ENCODE assay signal across 9 cellular contexts in genomic region chr22:21032037-21032842, GRCh38. TPM values are rescaled to one million over a fixed set of nuclear protein-coding genes. Genes with fewer than 3 reads are reported as not detected.
A peak's percentile ranks its signal among the peaks of the same experiment; 100 is the strongest.
DNase-seq lines count a peak whose midpoint lies in the region; ATAC-seq and TF ChIP-seq lines count a peak whose summit lies in the region.
"Had no signal": no experiment of that assay in that cellular context is flagged by ENCODE, and none has a peak within 500 bp of the region (broad histone marks: within the 10 kb centered on the region; RNA-seq: fewer than 3 reads in every experiment).

A gene with protein sequence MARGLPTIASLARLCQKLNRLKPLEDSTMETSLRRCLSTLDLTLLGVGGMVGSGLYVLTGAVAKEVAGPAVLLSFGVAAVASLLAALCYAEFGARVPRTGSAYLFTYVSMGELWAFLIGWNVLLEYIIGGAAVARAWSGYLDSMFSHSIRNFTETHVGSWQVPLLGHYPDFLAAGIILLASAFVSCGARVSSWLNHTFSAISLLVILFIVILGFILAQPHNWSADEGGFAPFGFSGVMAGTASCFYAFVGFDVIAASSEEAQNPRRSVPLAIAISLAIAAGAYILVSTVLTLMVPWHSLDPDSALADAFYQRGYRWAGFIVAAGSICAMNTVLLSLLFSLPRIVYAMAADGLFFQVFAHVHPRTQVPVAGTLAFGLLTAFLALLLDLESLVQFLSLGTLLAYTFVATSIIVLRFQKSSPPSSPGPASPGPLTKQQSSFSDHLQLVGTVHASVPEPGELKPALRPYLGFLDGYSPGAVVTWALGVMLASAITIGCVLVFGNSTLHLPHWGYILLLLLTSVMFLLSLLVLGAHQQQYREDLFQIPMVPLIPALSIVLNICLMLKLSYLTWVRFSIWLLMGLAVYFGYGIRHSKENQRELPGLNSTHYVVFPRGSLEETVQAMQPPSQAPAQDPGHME (minus strand): TSS chr22:21032561. CDS start chr22:21031812, 749 bp downstream.

- H3K36me3 ChIP-seq in Caco-2 (ENCODE audit: control insufficient read depth, insufficient read depth, low read length) (no peaks in the 10 kb centered on the region), heart left ventricle (no peaks in the 10 kb centered on the region)

- TF ChIP-seq POLR2A in heart left ventricle (IDR thresholded peaks at IDR 0.05) (no peak), GM18505 (IDR thresholded peaks at IDR 0.05; ENCODE audit: borderline replicate concordance, extremely low read depth, insufficient read depth, insufficient read length) (no peak)

- H3K27me3 Mint-ChIP-seq in Caco-2 (ENCODE audit: insufficient read depth, unreplicated experiment) (no peaks in the 10 kb centered on the region), progenitor cell of endocrine pancreas (peaks cover 35% of the 10 kb centered on the region)
- H3K27me3 Mint-ChIP-seq in activated CD8-positive, alpha-beta memory T cell treated with anti-CD3 and anti-CD28 coated beads, Interleukin-2, amount 10 ng/mL, durations not matched to agents 7 days and 5 days, result peaks cover 39% of the 10 kb centered on the region

- intact Hi-C loops in Caco-2 (cut with micrococcal nuclease; ENCODE audit: unreplicated experiment), result no loop called here
- intact Hi-C loops in heart left ventricle (cut with DNase I), result loop anchor here in 1 of 10 donors (10.0 kb wide), 1 partner anchor 63 kb away; no protein-coding TSS in a partner anchor

- POLR2A ChIA-PET in Caco-2 (lab: Charles Lee), result no interaction called here

- H3K9me3 ChIP-seq in Caco-2, result no peaks in the 10 kb centered on the region
- no peaks in the 10 kb centered on the region for H3K9me3 ChIP-seq in heart left ventricle

- no peak for TF ChIP-seq CTCF in Caco-2 (IDR thresholded peaks at IDR 0.05; ENCODE audit: insufficient read depth in 1 of 2, low read depth in 1 of 2, low read length in 1 of 2, severe bottlenecking in 1 of 2, unreplicated experiment in 1 of 2)
- TF ChIP-seq CTCF in heart left ventricle (IDR thresholded peaks at IDR 0.05), result no peak
- no peak for TF ChIP-seq CTCF in progenitor cell of endocrine pancreas (IDR thresholded peaks at IDR 0.05; ENCODE audit: unreplicated experiment)

- BruUV-seq in Caco-2 (replicated peaks; lab: Mats Ljungman, UMichigan), result no TSS peak

- WGBS in heart left ventricle, 4 donors, result 3 to 14% (median 7%) methylated on average over 12 to 58 of the region's 58 CpGs

- DNase-seq in Caco-2, result no peak
- no peak for DNase-seq in activated CD8-positive, alpha-beta memory T cell treated with anti-CD3 and anti-CD28 coated beads, Interleukin-2, amount 10 ng/mL, durations not matched to agents 7 days and 5 days
- DNase-seq in heart left ventricle, result peak in 1 of 5 donors; percentile 61
- no peak for DNase-seq in progenitor cell of endocrine pancreas (ENCODE audit: low spot score, unreplicated experiment)
- no peak for DNase-seq in HCEC 1CT
- DNase-seq in NCI-H774 (lab: John Stamatoyannopoulos, UW), result no peak
- no peak for DNase-seq in HUDEP-2 (lab: John Stamatoyannopoulos, UW; ENCODE audit: unreplicated experiment in 76 of 76)
- DNase-seq: activated B cell treated with CpG ODN at 0.5 μM for 24 hours had no signal

- H3K4me3 Mint-ChIP-seq in Caco-2 (ENCODE audit: unreplicated experiment) (peak within 1 kb of the TSS; percentile 62), progenitor cell of endocrine pancreas (ENCODE audit: low read depth) (peak within 1 kb of the TSS; percentile 61)
- H3K4me3 Mint-ChIP-seq in activated CD8-positive, alpha-beta memory T cell treated with anti-CD3 and anti-CD28 coated beads, Interleukin-2, amount 10 ng/mL, durations not matched to agents 7 days and 5 days, result peak within 1 kb of the TSS; percentile 30
- H3K4me3 Mint-ChIP-seq: activated B cell treated with CpG ODN at 0.5 μM for 24 hours had no signal

- ATAC-seq in activated CD8-positive, alpha-beta memory T cell treated with anti-CD3 and anti-CD28 coated beads, Interleukin-2, amount 10 ng/mL, durations not matched to agents 7 days and 5 days, result peak; percentile 54
- peak in 2 of 4 donors; percentile 13 to 56 for ATAC-seq in heart left ventricle
- ATAC-seq in GM18505 (IDR thresholded peaks at IDR 0.05; ENCODE audit: unreplicated experiment), result no peak

- CTCF ChIA-PET in Caco-2 (lab: Charles Lee), result no interaction called here
- CTCF ChIA-PET in activated CD8-positive, alpha-beta memory T cell treated with anti-CD3 and anti-CD28 coated beads, Interleukin-2, amount 10 ng/mL, durations not matched to agents 7 days and 5 days (lab: Charles Lee), result no interaction called here

- no peak within 1 kb of the TSS for H3K27ac ChIP-seq in heart left ventricle

- H3K4me3 ChIP-seq in Caco-2 (ENCODE audit: low read depth, low read length) (peak within 1 kb of the TSS; percentile 35), heart left ventricle (peak within 1 kb of the TSS in 11 of 12 donors; percentile 1 to 51 (median 41))

- H3K9me3 Mint-ChIP-seq in Caco-2 (ENCODE audit: unreplicated experiment) (no peaks in the 10 kb centered on the region), progenitor cell of endocrine pancreas (ENCODE audit: low read depth) (no peaks in the 10 kb centered on the region)
- H3K9me3 Mint-ChIP-seq in activated CD8-positive, alpha-beta memory T cell treated with anti-CD3 and anti-CD28 coated beads, Interleukin-2, amount 10 ng/mL, durations not matched to agents 7 days and 5 days (ENCODE audit: low read depth), result no peaks in the 10 kb centered on the region
- H3K9me3 Mint-ChIP-seq: activated B cell treated with CpG ODN at 0.5 μM for 24 hours had no signal

- H3K36me3 Mint-ChIP-seq in Caco-2 (ENCODE audit: insufficient read depth, unreplicated experiment) (peaks cover 6% of the 10 kb centered on the region), progenitor cell of endocrine pancreas (ENCODE audit: insufficient read depth) (no peaks in the 10 kb centered on the region)
- H3K36me3 Mint-ChIP-seq in activated CD8-positive, alpha-beta memory T cell treated with anti-CD3 and anti-CD28 coated beads, Interleukin-2, amount 10 ng/mL, durations not matched to agents 7 days and 5 days, result no peaks in the 10 kb centered on the region

- H3K4me1 ChIP-seq in Caco-2, result peaks cover 24% of the 10 kb centered on the region
- peaks cover 0 to 17% (median 6%) of the 10 kb centered on the region in 12 donors for H3K4me1 ChIP-seq in heart left ventricle

- no peak within 1 kb of the TSS for H3K27ac Mint-ChIP-seq in Caco-2 (ENCODE audit: unreplicated experiment)
- no peak within 1 kb of the TSS for H3K27ac Mint-ChIP-seq in activated CD8-positive, alpha-beta memory T cell treated with anti-CD3 and anti-CD28 coated beads, Interleukin-2, amount 10 ng/mL, durations not matched to agents 7 days and 5 days
- H3K27ac Mint-ChIP-seq in progenitor cell of endocrine pancreas, result no peak within 1 kb of the TSS
- H3K27ac Mint-ChIP-seq: activated B cell treated with CpG ODN at 0.5 μM for 24 hours had no signal

- H3K27me3 ChIP-seq in Caco-2 (replicated peaks; ENCODE audit: control insufficient read depth, insufficient read depth, low read length) (no peaks in the 10 kb centered on the region), heart left ventricle (peaks cover 9 to 52% (median 22%) of the 10 kb centered on the region in 9 donors)

- H3K4me1 Mint-ChIP-seq in Caco-2 (ENCODE audit: low read depth, unreplicated experiment), result no peaks in the 10 kb centered on the region
- H3K4me1 Mint-ChIP-seq in activated CD8-positive, alpha-beta memory T cell treated with anti-CD3 and anti-CD28 coated beads, Interleukin-2, amount 10 ng/mL, durations not matched to agents 7 days and 5 days, result peaks cover 15% of the 10 kb centered on the region
- H3K4me1 Mint-ChIP-seq in progenitor cell of endocrine pancreas (ENCODE audit: low read depth), result no peaks in the 10 kb centered on the region
- H3K4me1 Mint-ChIP-seq: activated B cell treated with CpG ODN at 0.5 μM for 24 hours had no signal

RNA-seq across cellular contexts. Expression of the gene that starts here (rescaled TPM):
- 1.9 and 2.1 TPM in 2 replicates for total RNA-seq in Caco-2 (2022)
- under 1 TPM; 0.16 to 0.53 TPM for total RNA-seq in activated CD8-positive, alpha-beta memory T cell treated with anti-CD3 and anti-CD28 coated beads, Interleukin-2, amount 10 ng/mL, durations not matched to agents 7 days and 5 days
- total RNA-seq in heart left ventricle, result 1 to 10 TPM in 1 of 9 donors, under 1 TPM in 2, not detected in 6; 0.24 to 2.8 (median 0.31) TPM
- not detected for polyA plus RNA-seq in heart left ventricle
- 1.1 and 1.3 TPM in 2 replicates for total RNA-seq in progenitor cell of endocrine pancreas
- total RNA-seq: activated B cell treated with CpG ODN at 0.5 μM for 24 hours had no signal

Comparison
In these comparisons a context has a peak if more than half of its experiments do, and no peak if none do; other contexts are left out.
1. Peak in ATAC-seq in activated CD8-positive, alpha-beta memory T cell treated with anti-CD3 and anti-CD28 coated beads, Interleukin-2, amount 10 ng/mL, durations not matched to agents 7 days and 5 days; RNA of the gene not detected or under 1 TPM.